In the genomic region with DNA sequence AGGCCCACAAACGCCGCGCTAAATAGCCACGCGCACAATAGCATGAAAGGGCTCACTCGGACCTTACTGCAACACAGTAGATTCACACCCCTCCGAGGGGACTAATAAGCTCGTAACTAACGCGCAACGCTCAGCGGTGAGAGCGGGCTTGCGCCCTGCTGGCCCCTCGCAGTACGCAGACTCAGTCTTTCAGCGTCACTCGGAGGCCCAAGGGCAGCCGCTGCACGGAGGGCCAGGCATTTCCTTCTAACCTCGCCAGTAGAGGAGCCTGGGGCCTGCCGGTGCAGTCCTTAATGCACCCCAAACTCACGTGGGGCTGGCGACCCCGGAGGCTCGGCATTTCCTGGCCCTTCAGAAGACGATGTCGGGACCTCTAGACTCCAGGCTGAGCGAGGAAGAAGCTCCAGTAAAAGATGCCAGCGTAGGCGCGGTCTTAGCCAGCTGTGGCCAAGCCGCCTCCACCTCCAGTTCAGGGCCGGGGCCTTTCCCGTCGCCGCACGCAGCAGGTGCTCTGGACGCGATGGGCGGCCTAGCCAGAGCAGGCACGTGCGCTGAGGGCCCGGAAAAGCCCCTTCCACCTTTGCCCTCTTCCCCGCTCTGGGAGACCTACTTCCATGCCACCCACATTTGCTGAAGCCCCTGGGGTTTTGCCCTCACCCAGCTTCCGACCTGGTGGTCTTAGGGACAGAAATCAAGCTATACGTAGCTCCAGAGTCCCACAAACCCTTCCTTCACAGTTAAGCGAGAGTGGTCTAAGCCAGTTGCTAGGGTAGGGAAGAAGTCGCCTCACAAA, we compare ENCODE assay signal across 17 cellular contexts. TPM values are rescaled to one million over a fixed set of nuclear protein-coding genes. Genes with fewer than 3 reads are reported as not detected.
DNase-seq lines count a peak whose midpoint lies in the region; ATAC-seq and TF ChIP-seq lines count a peak whose summit lies in the region.
"Had no signal": no experiment of that assay in that cellular context is flagged by ENCODE, and none has a peak within 500 bp of the region (broad histone marks: within the 10 kb centered on the region; RNA-seq: fewer than 3 reads in every experiment).

No MANE protein-coding gene starts in this region.

- no peak overlapping the region for H2BK120ac ChIP-seq in trophoblast cell (ENCODE audit: insufficient read depth, low read length, poor library complexity)

- POLR2A ChIA-PET in RWPE1 (lab: Yijun Ruan, JAX; ENCODE audit: low non-redundant PET), result interaction anchor here (0.7 kb wide), 1 partner anchor 691 kb away, joined by 3 read pairs; no protein-coding TSS in a partner anchor

- no peak for ATAC-seq in GM18867 (IDR thresholded peaks at IDR 0.05; ENCODE audit: unreplicated experiment)

- H3K9me3 ChIP-seq in hepatocyte (ENCODE audit: low read depth) (no peaks in the 10 kb centered on the region), trophoblast cell (ENCODE audit: insufficient read depth, low read depth, low read length) (peaks cover 3% of the 10 kb centered on the region)
- H3K9me3 ChIP-seq: neutrophil had no signal

- H3K36me3 Mint-ChIP-seq in activated T-helper 1 cell treated with anti-CD3 and anti-CD28 coated beads, Interleukin-12 subunit alpha, Interleukin-12 subunit beta, Interleukin-2, Interleukin-4 antibody, amounts not matched to agents 30 ng/mL and 10 ng/mL and 1 ng/mL, durations not matched to agents 14 hours and 24 hours and 36 hours (ENCODE audit: low read depth), result no peaks in the 10 kb centered on the region

- H3K9me3 Mint-ChIP-seq in activated T-helper 1 cell treated with anti-CD3 and anti-CD28 coated beads, Interleukin-12 subunit alpha, Interleukin-12 subunit beta, Interleukin-2, Interleukin-4 antibody, amounts not matched to agents 30 ng/mL and 10 ng/mL and 1 ng/mL, durations not matched to agents 14 hours and 24 hours and 36 hours, result no peaks in the 10 kb centered on the region
- H3K9me3 Mint-ChIP-seq: activated CD4-positive, alpha-beta T cell treated with anti-CD3 and anti-CD28 coated beads, Interleukin-2, amount 10 ng/mL, durations not matched to agents 7 days and 5 days had no signal

- no peak overlapping the region for H2AK5ac ChIP-seq in trophoblast cell (ENCODE audit: low read length)

- H3K4me3 Mint-ChIP-seq in activated T-helper 1 cell treated with anti-CD3 and anti-CD28 coated beads, Interleukin-12 subunit alpha, Interleukin-12 subunit beta, Interleukin-2, Interleukin-4 antibody, amounts not matched to agents 30 ng/mL and 10 ng/mL and 1 ng/mL, durations not matched to agents 14 hours and 24 hours and 36 hours, result no peak overlapping the region

- H3K4me2 ChIP-seq in hepatocyte (peak overlapping the region; percentile 93), trophoblast cell (ENCODE audit: low read length) (peak overlapping the region; percentile 52)
- H3K4me2 ChIP-seq: PC-9 had no signal

- H3K4me3 ChIP-seq in hepatocyte (no peak overlapping the region), trophoblast cell (ENCODE audit: low read depth, low read length) (no peak overlapping the region)
- H3K4me3 ChIP-seq: PC-9 had no signal

- WGBS in hepatocyte (ENCODE audit: low lambda C conversion rate, missing lambda C conversion rate), result 14% methylated on average over 46 of the region's 49 CpGs
- WGBS in trophoblast cell (ENCODE audit: extremely low coverage, insufficient coverage, insufficient read length), result no CpG with 5 or more reads among the region's 49 CpGs

- H4K91ac ChIP-seq in trophoblast cell (ENCODE audit: low read depth, low read length), result no peak overlapping the region

- peaks cover 78% of the 10 kb centered on the region for H3K27me3 Mint-ChIP-seq in activated T-helper 1 cell treated with anti-CD3 and anti-CD28 coated beads, Interleukin-12 subunit alpha, Interleukin-12 subunit beta, Interleukin-2, Interleukin-4 antibody, amounts not matched to agents 30 ng/mL and 10 ng/mL and 1 ng/mL, durations not matched to agents 14 hours and 24 hours and 36 hours (ENCODE audit: insufficient read depth)

- H3K18ac ChIP-seq in trophoblast cell (ENCODE audit: low read length), result no peak overlapping the region

- H3K79me2 ChIP-seq in hepatocyte (no peaks in the 10 kb centered on the region), trophoblast cell (ENCODE audit: control insufficient read depth, insufficient read depth, low read length, poor library complexity) (no peaks in the 10 kb centered on the region)

- H3K4ac ChIP-seq in trophoblast cell (ENCODE audit: low read depth, low read length), result no peak overlapping the region

- H3K27ac ChIP-seq in RWPE1 (peak overlapping the region; percentile 98), hepatocyte (no peak overlapping the region), trophoblast cell (ENCODE audit: low read depth, low read length) (no peak overlapping the region)
- H3K27ac ChIP-seq: GM23248, neutrophil, PC-9 had no signal

- no peak overlapping the region for H3K9ac ChIP-seq in trophoblast cell (ENCODE audit: low read length)
- H3K9ac ChIP-seq: GM23248 had no signal

- H3K27ac Mint-ChIP-seq in activated T-helper 1 cell treated with anti-CD3 and anti-CD28 coated beads, Interleukin-12 subunit alpha, Interleukin-12 subunit beta, Interleukin-2, Interleukin-4 antibody, amounts not matched to agents 30 ng/mL and 10 ng/mL and 1 ng/mL, durations not matched to agents 14 hours and 24 hours and 36 hours, result no peak overlapping the region

- no peak overlapping the region for H3K14ac ChIP-seq in trophoblast cell (ENCODE audit: low read length)

- H4K20me1 ChIP-seq in hepatocyte (ENCODE audit: insufficient read depth, poor library complexity, severe bottlenecking), result no peaks in the 10 kb centered on the region

- intact Hi-C loops in activated T-helper 1 cell treated with anti-CD3 and anti-CD28 coated beads, Interleukin-12 subunit alpha, Interleukin-12 subunit beta, Interleukin-2, Interleukin-4 antibody, amounts not matched to agents 30 ng/mL and 10 ng/mL and 1 ng/mL, durations not matched to agents 14 hours and 24 hours and 36 hours (cut with micrococcal nuclease), result loop anchor here (2.0 kb wide), 2 partner anchors 44 to 54 kb away; partner anchors contain the start of gene NEUROG1

- H3K23ac ChIP-seq in trophoblast cell (ENCODE audit: low read length), result no peak overlapping the region

- H3K36me3 ChIP-seq in hepatocyte (replicated peaks; ENCODE audit: insufficient read depth, low read depth) (no peaks in the 10 kb centered on the region), trophoblast cell (ENCODE audit: control insufficient read depth in 1 of 2, insufficient read depth in 2 of 2, low read length in 2 of 2) (no peaks in the 10 kb centered on the region)
- H3K36me3 ChIP-seq: neutrophil had no signal

- H2AFZ ChIP-seq in hepatocyte (peak overlapping the region; percentile 59), trophoblast cell (ENCODE audit: insufficient read depth, low read length, poor library complexity) (no peak overlapping the region)
- H2AFZ ChIP-seq: PC-9 had no signal

- peak; percentile 46 for DNase-seq in CD1c-positive myeloid dendritic cell (ENCODE audit: extremely low spot score)
- DNase-seq in RWPE1 (ENCODE audit: low spot score), result no peak
- peak; percentile 40 for DNase-seq in hepatocyte (ENCODE audit: low spot score)
- no peak for DNase-seq in trophoblast cell
- no peak for DNase-seq in activated T-helper 1 cell treated with anti-CD3 and anti-CD28 coated beads, Interleukin-12 subunit alpha, Interleukin-12 subunit beta, Interleukin-2, Interleukin-4 antibody, amounts not matched to agents 30 ng/mL and 10 ng/mL and 1 ng/mL, durations not matched to agents 14 hours and 24 hours and 36 hours (ENCODE audit: low spot score)
- DNase-seq in SHP77 (lab: John Stamatoyannopoulos, UW), result no peak
- DNase-seq in C1 segment of cervical spinal cord (lab: John Stamatoyannopoulos, UW), result no peak
- DNase-seq: activated CD4-positive, alpha-beta T cell treated with anti-CD3 and anti-CD28 coated beads, Interleukin-2, amount 10 ng/mL, durations not matched to agents 7 days and 5 days; activated gamma-delta T cell; cerebellar nuclear complex; MV-4-11; PC-9 had no signal

- no peak for TF ChIP-seq CTCF in RWPE1 (conservative IDR thresholded peaks at IDR 0.05; ENCODE audit: low read depth)
- TF ChIP-seq CTCF in hepatocyte (IDR thresholded peaks at IDR 0.05; ENCODE audit: poor library complexity), result no peak

- no peaks in the 10 kb centered on the region for H3K9me2 ChIP-seq in hepatocyte (replicated peaks; ENCODE audit: insufficient read depth)

- CTCF ChIA-PET in RWPE1 (lab: Yijun Ruan, JAX), result interaction anchor here (0.5 to 1.5 kb wide), 4 partner anchors 24 to 238 kb away, joined by 3 to 7 read pairs (median 4); no protein-coding TSS in a partner anchor

- peaks cover 88% of the 10 kb centered on the region for H3K27me3 ChIP-seq in hepatocyte
- H3K27me3 ChIP-seq in trophoblast cell (ENCODE audit: insufficient read depth, low read length), result peaks cover 66% of the 10 kb centered on the region

- H3K4me1 ChIP-seq in hepatocyte (ENCODE audit: insufficient read depth), result peaks cover 34% of the 10 kb centered on the region
- peaks cover 9 to 23% of the 10 kb centered on the region in 2 experiments for H3K4me1 ChIP-seq in trophoblast cell (ENCODE audit: control insufficient read depth in 1 of 2, insufficient read depth in 2 of 2, low read length in 2 of 2)

- H3K79me1 ChIP-seq in trophoblast cell (ENCODE audit: low read length), result no peaks in the 10 kb centered on the region

- H2BK12ac ChIP-seq in trophoblast cell (ENCODE audit: low read length), result no peak overlapping the region

- no peak overlapping the region for H4K12ac ChIP-seq in trophoblast cell (ENCODE audit: low read depth, low read length)

- peaks cover 4% of the 10 kb centered on the region for H3K4me1 Mint-ChIP-seq in activated T-helper 1 cell treated with anti-CD3 and anti-CD28 coated beads, Interleukin-12 subunit alpha, Interleukin-12 subunit beta, Interleukin-2, Interleukin-4 antibody, amounts not matched to agents 30 ng/mL and 10 ng/mL and 1 ng/mL, durations not matched to agents 14 hours and 24 hours and 36 hours (ENCODE audit: low read depth)

- H2BK5ac ChIP-seq in trophoblast cell (ENCODE audit: low read depth, low read length, poor library complexity), result no peak overlapping the region

- H4K8ac ChIP-seq in trophoblast cell (ENCODE audit: low read depth, low read length), result no peak overlapping the region

RNA-seq across cellular contexts. Expression of gene TIFAB, which starts 38.3 kb away (rescaled TPM):
- total RNA-seq in hepatocyte, result not detected in 2 replicates
- not detected in 2 replicates for polyA plus RNA-seq in hepatocyte
- polyA plus RNA-seq in trophoblast cell (2013), result not detected in 2 replicates
- total RNA-seq in activated T-helper 1 cell treated with anti-CD3 and anti-CD28 coated beads, Interleukin-12 subunit alpha, Interleukin-12 subunit beta, Interleukin-2, Interleukin-4 antibody, amounts not matched to agents 30 ng/mL and 10 ng/mL and 1 ng/mL, durations not matched to agents 14 hours and 24 hours and 36 hours, result not detected in 2 replicates
- total RNA-seq: activated CD4-positive, alpha-beta T cell treated with anti-CD3 and anti-CD28 coated beads, Interleukin-2, amount 10 ng/mL, durations not matched to agents 7 days and 5 days; GM23248; kidney epithelial cell; PC-9; T-helper 1 cell treated with Interleukin-12 subunit alpha and Interleukin-12 subunit beta and Interleukin-4 antibody, amounts not matched to agents 30 ng/mL and 1 ng/mL, for 36 hours had no signal
- polyA plus RNA-seq: GM23248 had no signal

RNA-seq across cellular contexts. Expression of gene DCANP1, which starts 43.3 kb away (rescaled TPM):
- total RNA-seq in hepatocyte, result not detected in 2 replicates
- polyA plus RNA-seq in hepatocyte, result not detected in 2 replicates
- polyA plus RNA-seq in trophoblast cell (2013), result not detected in 2 replicates
- total RNA-seq in activated T-helper 1 cell treated with anti-CD3 and anti-CD28 coated beads, Interleukin-12 subunit alpha, Interleukin-12 subunit beta, Interleukin-2, Interleukin-4 antibody, amounts not matched to agents 30 ng/mL and 10 ng/mL and 1 ng/mL, durations not matched to agents 14 hours and 24 hours and 36 hours, result not detected in 2 replicates
- total RNA-seq: activated CD4-positive, alpha-beta T cell treated with anti-CD3 and anti-CD28 coated beads, Interleukin-2, amount 10 ng/mL, durations not matched to agents 7 days and 5 days; GM23248; kidney epithelial cell; PC-9; T-helper 1 cell treated with Interleukin-12 subunit alpha and Interleukin-12 subunit beta and Interleukin-4 antibody, amounts not matched to agents 30 ng/mL and 1 ng/mL, for 36 hours had no signal
- polyA plus RNA-seq: GM23248 had no signal

RNA-seq across cellular contexts. Expression of gene NEUROG1, which starts 45.3 kb away (rescaled TPM):
- not detected in 2 replicates for total RNA-seq in hepatocyte
- polyA plus RNA-seq in hepatocyte, result not detected in 2 replicates
- not detected in 2 replicates for polyA plus RNA-seq in trophoblast cell (2013)
- not detected in 2 replicates for total RNA-seq in activated T-helper 1 cell treated with anti-CD3 and anti-CD28 coated beads, Interleukin-12 subunit alpha, Interleukin-12 subunit beta, Interleukin-2, Interleukin-4 antibody, amounts not matched to agents 30 ng/mL and 10 ng/mL and 1 ng/mL, durations not matched to agents 14 hours and 24 hours and 36 hours
- total RNA-seq: activated CD4-positive, alpha-beta T cell treated with anti-CD3 and anti-CD28 coated beads, Interleukin-2, amount 10 ng/mL, durations not matched to agents 7 days and 5 days; GM23248; PC-9; T-helper 1 cell treated with Interleukin-12 subunit alpha and Interleukin-12 subunit beta and Interleukin-4 antibody, amounts not matched to agents 30 ng/mL and 1 ng/mL, for 36 hours had no signal
- polyA plus RNA-seq: GM23248 had no signal

Comparison
In these comparisons a context has a peak if more than half of its experiments do, and no peak if none do; other contexts are left out.
1. DNase-seq: peak in CD1c-positive myeloid dendritic cell (single experiment) and hepatocyte (single experiment); none in RWPE1 (single experiment), trophoblast cell (0 of 2), activated T-helper 1 cell treated with anti-CD3 and anti-CD28 coated beads, Interleukin-12 subunit alpha, Interleukin-12 subunit beta, Interleukin-2, Interleukin-4 antibody, amounts not matched to agents 30 ng/mL and 10 ng/mL and 1 ng/mL, durations not matched to agents 14 hours and 24 hours and 36 hours (single experiment), SHP77 (0 of 2) and C1 segment of cervical spinal cord (0 of 14).